In genomic region chr2:68774569-68775271, GRCh38 we compare ENCODE assay signal across 1 cellular context.
TF ChIP-seq lines count a peak whose summit lies in the region.

No MANE protein-coding gene starts in this region.

TF ChIP-seq in H1, 55 proteins besides CTCF, POLR2A, EP300 and RAD21 (continued from another document):
- no peak for TF ChIP-seq TEAD4 (IDR thresholded peaks at IDR 0.05; ENCODE audit: low read depth, low read length)
